21 cellular contexts compared by ENCODE assay signal in the genomic region with DNA sequence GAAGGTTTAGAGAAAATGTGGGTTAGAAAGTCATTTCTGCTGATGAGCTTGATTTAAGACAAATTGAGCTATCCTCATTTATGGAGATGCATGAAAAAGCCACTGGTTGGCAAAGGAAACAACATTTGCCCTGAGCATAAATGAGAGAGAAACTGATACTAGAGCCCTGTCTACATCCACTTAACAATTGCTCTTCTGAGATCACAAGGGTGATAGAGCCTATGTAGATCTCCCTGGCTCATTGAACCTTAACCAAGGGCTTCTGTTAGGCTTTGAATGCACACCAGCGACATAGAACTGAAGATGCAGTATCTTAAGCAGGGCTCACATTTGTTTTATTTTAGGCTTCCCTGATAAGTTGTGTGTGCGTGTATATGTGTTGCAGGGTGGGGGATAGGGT. TPM values are rescaled to one million over a fixed set of nuclear protein-coding genes. Genes with fewer than 3 reads are reported as not detected.
DNase-seq lines count a peak whose midpoint lies in the region; ATAC-seq and TF ChIP-seq lines count a peak whose summit lies in the region.
"Had no signal": no experiment of that assay in that cellular context is flagged by ENCODE, and none has a peak within 500 bp of the region (broad histone marks: within the 10 kb centered on the region; RNA-seq: fewer than 3 reads in every experiment).

No MANE protein-coding gene starts in this region.

- no peak overlapping the region for H3K4me2 ChIP-seq in PC-3 (ENCODE audit: low read length)

- POLR2A ChIA-PET in PC-3 (lab: Charles Lee; ENCODE audit: unreplicated experiment) = no interaction called here

- H3K9me2 ChIP-seq in PC-3 (replicated peaks; ENCODE audit: low read length) = no peaks in the 10 kb centered on the region

- CTCF ChIA-PET in PC-3 (lab: Charles Lee) = no interaction called here

- ATAC-seq in GM19035 (IDR thresholded peaks at IDR 0.05; ENCODE audit: unreplicated experiment) (peak; percentile 54), HG02571 (IDR thresholded peaks at IDR 0.05; ENCODE audit: unreplicated experiment) (peak; percentile 37), HG03342 (IDR thresholded peaks at IDR 0.05; ENCODE audit: unreplicated experiment) (peak; percentile 64), GM19328 (IDR thresholded peaks at IDR 0.05; ENCODE audit: unreplicated experiment) (no peak), PC-3 (no peak)
- ATAC-seq: activated CD8-positive, alpha-beta T cell treated with anti-CD3 and anti-CD28 coated beads for 36 hours; K562 had no signal

- no peaks in the 10 kb centered on the region for H3K9me3 ChIP-seq in PC-3 (ENCODE audit: low read length)
- H3K9me3 ChIP-seq: ascending aorta had no signal

- H3K36me3 ChIP-seq in PC-3 (ENCODE audit: low read depth, low read length) = no peaks in the 10 kb centered on the region
- H3K36me3 ChIP-seq: ascending aorta had no signal

- H3K4me3 ChIP-seq in GM12865 (ENCODE audit: low read depth, low read length) = no peak overlapping the region
- H3K4me3 ChIP-seq in PC-3 (ENCODE audit: low read length) = no peak overlapping the region
- H3K4me3 ChIP-seq: ascending aorta, coronary artery, K562, SK-N-MC had no signal

- DNase-seq in GM12865 (ENCODE audit: low read depth) (peak; percentile 48), NCI-H748 treated with DMSO at 0.1 percent for 48 hours (lab: John Stamatoyannopoulos, UW) (no peak), PC-3 (no peak)
- no peak for DNase-seq in activated naive CD4-positive, alpha-beta T cell treated with Interleukin-2 at 50 U/mL for 16 hours
- DNase-seq: ACHN; activated CD8-positive, alpha-beta T cell treated with anti-CD3 and anti-CD28 coated beads for 36 hours; H7; NCI-H1105; OCI-M1 had no signal

- no peak overlapping the region for H3K9ac ChIP-seq in PC-3 (ENCODE audit: low read length)

- H3K27ac ChIP-seq in PC-3 (ENCODE audit: low read length) = no peak overlapping the region
- H3K27ac ChIP-seq: ascending aorta, coronary artery, SK-N-MC had no signal

- no peaks in the 10 kb centered on the region for H3F3A ChIP-seq in PC-3 (ENCODE audit: low read length, unreplicated experiment)

- no peaks in the 10 kb centered on the region for H3K79me2 ChIP-seq in PC-3 (ENCODE audit: low read length)

- no peaks in the 10 kb centered on the region for H3K27me3 ChIP-seq in PC-3 (ENCODE audit: low read length)
- H3K27me3 ChIP-seq: ascending aorta had no signal

- no peaks in the 10 kb centered on the region for H4K20me1 ChIP-seq in PC-3 (ENCODE audit: low read length)

- TF ChIP-seq CTCF in GM12865 (IDR thresholded peaks at IDR 0.05; ENCODE audit: insufficient read depth, low read depth, low read length, missing control alignments) = no peak
- TF ChIP-seq CTCF in PC-3 (conservative IDR thresholded peaks at IDR 0.05; ENCODE audit: low read depth, low read length) = no peak

- intact Hi-C loops in PC-3 (cut with micrococcal nuclease) = no loop called here

- H3K4me1 ChIP-seq in PC-3 (ENCODE audit: insufficient read depth, low read length) = no peaks in the 10 kb centered on the region
- H3K4me1 ChIP-seq: ascending aorta had no signal

- BruUV-seq in PC-3 (replicated peaks; lab: Mats Ljungman, UMichigan) = no TSS peak

- H2AFZ ChIP-seq in PC-3 (ENCODE audit: low read length) = no peak overlapping the region

RNA-seq across cellular contexts. Expression of a gene that starts 35.0 kb away (rescaled TPM):
- total RNA-seq in PC-3 (2014; rRNA removed) = not detected in 2 replicates
- total RNA-seq: activated CD8-positive, alpha-beta T cell treated with anti-CD3 and anti-CD28 coated beads for 36 hours; activated T-helper 2 cell treated with anti-CD3 and anti-CD28 coated beads, Interferon-gamma antibody, Interleukin-2, Interleukin-4, amounts not matched to agents 10 μg/mL and 5 μg/mL and 100 μg/mL, durations not matched to agents 14 hours and 24 hours and 36 hours; ascending aorta; epithelial cell of proximal tubule; H7; K562; kidney epithelial cell; osteoblast had no signal

Comparison
In these comparisons a context has a peak if more than half of its experiments do, and no peak if none do; other contexts are left out.
1. ATAC-seq: peak in GM19035 (single experiment), HG02571 (single experiment) and HG03342 (single experiment); none in GM19328 (single experiment) and PC-3 (single experiment).